ENCODE assay signal across 8 cellular contexts in genomic region chr2:102736174-102736606, GRCh38. TPM values are rescaled to one million over a fixed set of nuclear protein-coding genes. Genes with fewer than 3 reads are reported as not detected.
DNase-seq lines count a peak whose midpoint lies in the region; ATAC-seq and TF ChIP-seq lines count a peak whose summit lies in the region.

No MANE protein-coding gene starts in this region.

- H3K79me1 ChIP-seq in H9 (ENCODE audit: insufficient read depth, low read depth, low read length, poor library complexity, severe bottlenecking) = peaks cover 3% of the 10 kb centered on the region

- peaks cover 11% of the 10 kb centered on the region; the same call in 1 of the 2 replicates for H3K79me2 ChIP-seq in H9 (ENCODE audit: insufficient read depth, low read length)

- no peak overlapping the region for H4K91ac ChIP-seq in H9 (ENCODE audit: insufficient read length, low read depth, low read length)

- H3K27ac ChIP-seq in H9 (ENCODE audit: insufficient read length, low read depth, low read length) (no peak overlapping the region), muscle layer of colon (ENCODE audit: low read depth, low read length) (peak overlapping the region; percentile 10)

- peak; percentile 53 to 62 (median 58) for ATAC-seq in T-cell (replicated peaks in 1 of 4)

- H3K4me1 Mint-ChIP-seq in H9 (peaks cover 20% of the 10 kb centered on the region in 2 experiments), T-cell (peaks cover 43 to 50% (median 44%) of the 10 kb centered on the region in 3 donors)

- no peaks in the 10 kb centered on the region for H3K27me3 ChIP-seq in H9 (ENCODE audit: insufficient read depth, low read length)
- no peaks in the 10 kb centered on the region for H3K27me3 ChIP-seq in muscle layer of colon (ENCODE audit: control insufficient read depth in 1 of 2, insufficient read depth in 2 of 2, low read length in 2 of 2)

- no peak overlapping the region for H2BK12ac ChIP-seq in H9 (ENCODE audit: insufficient read length, low read depth, low read length)

- no peak overlapping the region for H2BK15ac ChIP-seq in H9 (ENCODE audit: low read depth, low read length)

- H3K56ac ChIP-seq in H9 (ENCODE audit: insufficient read length, low read depth, low read length) = no peak overlapping the region

- no peak overlapping the region for H3K4ac ChIP-seq in H9 (ENCODE audit: low read depth, low read length)

- H3K18ac ChIP-seq in H9 (ENCODE audit: insufficient read length, low read depth, low read length) = no peak overlapping the region

- CTCF ChIA-PET in T-cell (lab: Charles Lee) = interaction anchor here (0.9 to 6.4 kb wide), 2 partner anchors 17 kb away, joined by 5 to 50 read pairs; no protein-coding TSS in a partner anchor

- H3K27ac Mint-ChIP-seq in H9 (peak overlapping the region in 2 of 3 experiments; percentile 89 to 97; a peak in 4 of 7 replicates), T-cell (peak overlapping the region; percentile 86 to 93)

- no peaks in the 10 kb centered on the region for H4K20me1 ChIP-seq in H9 (ENCODE audit: control insufficient read depth, insufficient read depth, insufficient read length)

- no peak for TF ChIP-seq CTCF in H9 (conservative IDR thresholded peaks at IDR 0.05)

- H2BK20ac ChIP-seq in H9 (ENCODE audit: low read depth, low read length, poor library complexity, severe bottlenecking) = no peak overlapping the region

- H3K4me3 Mint-ChIP-seq in H9 (peak overlapping the region; percentile 90 to 98), T-cell (peak overlapping the region; percentile 93 to 97 (median 95))

- H3K23ac ChIP-seq in H9 (ENCODE audit: insufficient read length, low read depth, low read length) = no peak overlapping the region

- no peak overlapping the region for H3T11ph ChIP-seq in H9 (ENCODE audit: low read length)

- TF ChIP-seq POLR2A in erythroblast (IDR thresholded peaks at IDR 0.05; ENCODE audit: low read length) = no peak

- peak overlapping the region; percentile 53 for H2AFZ ChIP-seq in H9 (ENCODE audit: low read length)

- no peak overlapping the region for H2BK120ac ChIP-seq in H9 (ENCODE audit: low read depth, low read length, poor library complexity, severe bottlenecking)

- H4K5ac ChIP-seq in H9 (ENCODE audit: insufficient read length, low read depth, low read length) = no peak overlapping the region

- no peak overlapping the region for H2AK5ac ChIP-seq in H9 (ENCODE audit: insufficient read length, low read length)

- no peak overlapping the region for H4K8ac ChIP-seq in H9 (replicated peaks; ENCODE audit: insufficient read length, low read depth, low read length)

- H3K9ac ChIP-seq in H9 (ENCODE audit: extremely low read depth, insufficient read length, low read length) (peak overlapping the region; percentile 63), muscle layer of colon (ENCODE audit: low read length) (peak overlapping the region; percentile 45)

- H3K9me3 ChIP-seq in H9 (ENCODE audit: control insufficient read depth, low read depth, low read length) = no peaks in the 10 kb centered on the region
- no peaks in the 10 kb centered on the region for H3K9me3 ChIP-seq in muscle layer of colon (ENCODE audit: low read length)

- peak overlapping the region; percentile 82 to 88 for H3K4me3 ChIP-seq in muscle layer of colon (ENCODE audit: low read depth in 1 of 2, low read length in 2 of 2)

- H3K4me2 ChIP-seq in H9 (ENCODE audit: insufficient read depth, insufficient read length, low read length) = peak overlapping the region; percentile 87

- H2BK5ac ChIP-seq in H9 (ENCODE audit: insufficient read length, low read length) = no peak overlapping the region

- H3K23me2 ChIP-seq in H9 (ENCODE audit: insufficient read length, low read depth, low read length, poor library complexity, severe bottlenecking) = peaks cover 10% of the 10 kb centered on the region

- no peaks in the 10 kb centered on the region for H3K36me3 ChIP-seq in muscle layer of colon (ENCODE audit: insufficient read depth, low read length)

- H3K36me3 Mint-ChIP-seq in H9 (ENCODE audit: insufficient read depth in 1 of 3, low read depth in 3 of 3) (peaks cover 0 to 9% (median 7%) of the 10 kb centered on the region in 3 experiments; a peak in 5 of 7 replicates), T-cell (peaks cover 11% of the 10 kb centered on the region)

- H3K4me1 ChIP-seq in H9 (ENCODE audit: insufficient read depth, low read length) (peaks cover 4% of the 10 kb centered on the region; the same call in 1 of the 2 replicates), muscle layer of colon (ENCODE audit: insufficient read depth, low read length) (peaks cover 23% of the 10 kb centered on the region)

- POLR2A ChIA-PET in T-cell (lab: Charles Lee) = no interaction called here

- no peaks in the 10 kb centered on the region for H3K27me3 Mint-ChIP-seq in H9 (ENCODE audit: low read depth)
- H3K27me3 Mint-ChIP-seq in T-cell = no peaks in the 10 kb centered on the region

- 0 out of 2 replicates have a peak overlapping the region, but pooled peaks have one; percentile 42 for H3K14ac ChIP-seq in H9 (ENCODE audit: insufficient read depth, low read length)

- H3K9me3 Mint-ChIP-seq in H9 = no peaks in the 10 kb centered on the region; a peak in 1 of 5 replicates
- no peaks in the 10 kb centered on the region for H3K9me3 Mint-ChIP-seq in T-cell

- WGBS in H9 (ENCODE audit: extremely low coverage, insufficient read length, low lambda C conversion rate) = no CpG with 5 or more reads among the region's 16 CpGs

- peak; percentile 6 to 10 for DNase-seq in activated CD4-positive, alpha-beta T cell treated with anti-CD3 and anti-CD28 coated beads for 4 hours
- no peak for DNase-seq in activated CD4-positive, alpha-beta T cell treated with anti-CD3 and anti-CD28 coated beads for 1 hour
- peak; percentile 39 for DNase-seq in H9
- DNase-seq in Kasumi-1 (lab: John Stamatoyannopoulos, UW) = peak; percentile 36 to 76
- peak in 6 of 34 experiments; percentile 3 to 28 (median 7) for DNase-seq in T-cell
- peak; percentile 65 to 69 for DNase-seq in erythroblast (lab: John Stamatoyannopoulos, UW)
- no peak for DNase-seq in GDM1 (lab: John Stamatoyannopoulos, UW)

RNA-seq across cellular contexts. Expression of gene TMEM182, which starts 25.6 kb away (rescaled TPM):
- total RNA-seq in H9 (2021) = 3.6 and 3.8 TPM in 2 replicates
- 1 to 10 TPM; 3.3 to 6.9 (median 5.7) TPM for total RNA-seq in T-cell

Comparison
In these comparisons a context has a peak if more than half of its experiments do, and no peak if none do; other contexts are left out.
1. DNase-seq: peak in activated CD4-positive, alpha-beta T cell treated with anti-CD3 and anti-CD28 coated beads for 4 hours (2 of 2), H9 (single experiment), Kasumi-1 (2 of 2) and erythroblast (2 of 2); none in activated CD4-positive, alpha-beta T cell treated with anti-CD3 and anti-CD28 coated beads for 1 hour (single experiment) and GDM1 (single experiment).